Comparison of ENCODE assay signal across 25 cellular contexts in genomic region chr5:153209016-153209415, GRCh38.
"Had no signal": no experiment of that assay in that cellular context is flagged by ENCODE, and none has a peak within 500 bp of the region (broad histone marks: within the 10 kb centered on the region; RNA-seq: fewer than 3 reads in every experiment).

No MANE protein-coding gene starts in this region.

- H3K27ac ChIP-seq: epithelial cell of prostate, neural progenitor cell, parathyroid adenoma, right lobe of liver, suprapubic skin, thyroid gland had no signal

- H3K4me3 Mint-ChIP-seq: naive thymus-derived CD4-positive, alpha-beta T cell; nephron; neural progenitor cell; stimulated activated naive CD8-positive, alpha-beta T cell treated with anti-CD3 and anti-CD28 coated beads, Interleukin-15, amount 100 ng/mL, for 72 hours had no signal

- H3K4me1 Mint-ChIP-seq: naive thymus-derived CD4-positive, alpha-beta T cell; nephron; stimulated activated naive CD8-positive, alpha-beta T cell treated with anti-CD3 and anti-CD28 coated beads, Interleukin-15, amount 100 ng/mL, for 72 hours had no signal

- H3K9me3 ChIP-seq: right lobe of liver, suprapubic skin, thyroid gland had no signal

- ATAC-seq: esophagus mucosa; left lobe of liver; naive thymus-derived CD4-positive, alpha-beta T cell; right lobe of liver; stimulated activated naive CD8-positive, alpha-beta T cell treated with anti-CD3 and anti-CD28 coated beads, Interleukin-15, amount 100 ng/mL, for 72 hours had no signal

- H3K9me3 Mint-ChIP-seq: nephron had no signal

- H3K4me3 ChIP-seq: lung, neural progenitor cell, right lobe of liver, smooth muscle cell, suprapubic skin, thyroid gland had no signal

- H3K4me1 ChIP-seq: parathyroid adenoma, right lobe of liver, suprapubic skin, thyroid gland had no signal

- H3K27me3 Mint-ChIP-seq: progenitor cell of endocrine pancreas; stimulated activated naive CD8-positive, alpha-beta T cell treated with anti-CD3 and anti-CD28 coated beads, Interleukin-15, amount 100 ng/mL, for 72 hours had no signal

- DNase-seq: cortex of kidney; hypothalamus; kidney; mesenchymal stem cell; midbrain; naive thymus-derived CD4-positive, alpha-beta T cell; right lobe of liver; stimulated activated CD4-positive, alpha-beta T cell treated with anti-CD3 and anti-CD28 coated beads, Interleukin-12 subunit alpha, Interleukin-12 subunit beta, amount 100 ng/mL, for 4 hours; stimulated activated CD4-positive, alpha-beta T cell treated with anti-CD3 and anti-CD28 coated beads, Interleukin-1b, Interleukin-23, amount 100 ng/mL, for 48 hours; stimulated activated CD4-positive, alpha-beta T cell treated with anti-CD3 and anti-CD28 coated beads, Interleukin-4, amount 100 ng/mL, for 1 hour; stimulated activated CD8-positive, alpha-beta memory T cell treated with anti-CD3 and anti-CD28 coated beads, Interleukin-4, amount 100 ng/mL, for 48 hours; stimulated activated naive CD4-positive, alpha-beta T cell; stimulated activated naive CD8-positive, alpha-beta T cell treated with anti-CD3 and anti-CD28 coated beads, Interleukin-15, amount 100 ng/mL, for 72 hours; thyroid gland; trophoblast cell had no signal

- H3K27ac Mint-ChIP-seq: naive thymus-derived CD4-positive, alpha-beta T cell; nephron; neural progenitor cell; progenitor cell of endocrine pancreas; stimulated activated naive CD8-positive, alpha-beta T cell treated with anti-CD3 and anti-CD28 coated beads, Interleukin-15, amount 100 ng/mL, for 72 hours had no signal

- H3K36me3 Mint-ChIP-seq: neural progenitor cell had no signal

- H3K27me3 ChIP-seq: right lobe of liver, suprapubic skin, thyroid gland had no signal

- H3K36me3 ChIP-seq: neural progenitor cell, right lobe of liver, suprapubic skin, thyroid gland had no signal
